In genomic region chr10:119103687-119104652, GRCh38 we compare ENCODE assay signal across 1 cellular context.
TF ChIP-seq lines count a peak whose summit lies in the region.

Gene DENND10, plus strand, starts transcription at chr10:119104113. Its CDS starts 30 bp downstream, at chr10:119104143.

TF ChIP-seq in K562, 482 proteins besides CTCF, POLR2A, EP300 and RAD21 (continued from another document):
- TF ChIP-seq, protein P1, sequence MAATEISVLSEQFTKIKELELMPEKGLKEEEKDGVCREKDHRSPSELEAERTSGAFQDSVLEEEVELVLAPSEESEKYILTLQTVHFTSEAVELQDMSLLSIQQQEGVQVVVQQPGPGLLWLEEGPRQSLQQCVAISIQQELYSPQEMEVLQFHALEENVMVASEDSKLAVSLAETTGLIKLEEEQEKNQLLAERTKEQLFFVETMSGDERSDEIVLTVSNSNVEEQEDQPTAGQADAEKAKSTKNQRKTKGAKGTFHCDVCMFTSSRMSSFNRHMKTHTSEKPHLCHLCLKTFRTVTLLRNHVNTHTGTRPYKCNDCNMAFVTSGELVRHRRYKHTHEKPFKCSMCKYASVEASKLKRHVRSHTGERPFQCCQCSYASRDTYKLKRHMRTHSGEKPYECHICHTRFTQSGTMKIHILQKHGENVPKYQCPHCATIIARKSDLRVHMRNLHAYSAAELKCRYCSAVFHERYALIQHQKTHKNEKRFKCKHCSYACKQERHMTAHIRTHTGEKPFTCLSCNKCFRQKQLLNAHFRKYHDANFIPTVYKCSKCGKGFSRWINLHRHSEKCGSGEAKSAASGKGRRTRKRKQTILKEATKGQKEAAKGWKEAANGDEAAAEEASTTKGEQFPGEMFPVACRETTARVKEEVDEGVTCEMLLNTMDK (IDR thresholded peaks at IDR 0.05; ENCODE audit: borderline replicate concordance, insufficient read depth, low read depth, low read length, poor library complexity, severe bottlenecking), result peak; percentile 51
- peak; percentile 26; the same call in 1 of the 2 replicates for TF ChIP-seq SIN3B (IDR thresholded peaks at IDR 0.05; ENCODE audit: low read depth)
- peak; percentile 46 to 75; a peak in 3 of 4 replicates for TF ChIP-seq MAZ (CRISPR knock-in tag; conservative IDR thresholded peaks at IDR 0.05 in 1 of 2, IDR thresholded peaks at IDR 0.05 in 1 of 2)
- no peak for TF ChIP-seq JUN (IDR thresholded peaks at IDR 0.05; ENCODE audit: borderline replicate concordance, low read depth, low read length)
- no peak for TF ChIP-seq JUN (CRISPR knock-in tag; IDR thresholded peaks at IDR 0.05; ENCODE audit: borderline replicate concordance)
- peak; percentile 55 for TF ChIP-seq PHF20 (IDR thresholded peaks at IDR 0.05; ENCODE audit: partially characterized antibody)
- TF ChIP-seq ZFX (CRISPR knock-in tag; IDR thresholded peaks at IDR 0.05), result peak; percentile 88
- 0 out of 2 replicates have a peak, but pooled peaks have one; percentile 42 for TF ChIP-seq ZBED1 (IDR thresholded peaks at IDR 0.05)
- no peak for TF ChIP-seq SREBF1 (IDR thresholded peaks at IDR 0.05; ENCODE audit: borderline replicate concordance, low read depth, low read length)
- TF ChIP-seq RBFOX2 (IDR thresholded peaks at IDR 0.05; ENCODE audit: low read depth, low read length), result peak; percentile 76
- TF ChIP-seq TFAP4 (CRISPR knock-in tag; IDR thresholded peaks at IDR 0.05; ENCODE audit: borderline replicate concordance), result peak; percentile 70; the same call in 1 of the 2 replicates
- peak; percentile 54; the same call in 1 of the 2 replicates for TF ChIP-seq RB1 (IDR thresholded peaks at IDR 0.05; ENCODE audit: low read depth)
- TF ChIP-seq POLR2B (IDR thresholded peaks at IDR 0.05; ENCODE audit: low read depth, partially characterized antibody), result peak; percentile 62
- peak; percentile 63 for TF ChIP-seq SUPT5H (IDR thresholded peaks at IDR 0.05)
- peak; percentile 19 for TF ChIP-seq CCNT2 (IDR thresholded peaks at IDR 0.05; ENCODE audit: borderline replicate concordance, extremely low read depth, insufficient read length, low read depth, low read length)
- TF ChIP-seq NRF1 (conservative IDR thresholded peaks at IDR 0.05 in 1 of 2, IDR thresholded peaks at IDR 0.05 in 1 of 2), result peak in 1 of 2 experiments; percentile 32; a peak in 2 of 4 replicates
- no peak for TF ChIP-seq TBL1XR1 (IDR thresholded peaks at IDR 0.05; ENCODE audit: low read length in 2 of 2)
- TF ChIP-seq E2F6 (IDR thresholded peaks at IDR 0.05; ENCODE audit: borderline replicate concordance in 1 of 2, extremely low read depth in 1 of 2, insufficient read depth in 1 of 2, insufficient read length in 1 of 2, low read depth in 1 of 2, low read length in 1 of 2, poor library complexity in 1 of 2, severe bottlenecking in 1 of 2), result peak in 1 of 2 experiments; percentile 31
- TF ChIP-seq KDM4B (IDR thresholded peaks at IDR 0.05; ENCODE audit: borderline replicate concordance in 2 of 2, low read depth in 1 of 2), result no peak
- TF ChIP-seq PHF8 (IDR thresholded peaks at IDR 0.05; ENCODE audit: borderline replicate concordance, low read length), result peak; percentile 81; the same call in 1 of the 2 replicates
- TF ChIP-seq ZNF263 (CRISPR knock-in tag; IDR thresholded peaks at IDR 0.05; ENCODE audit: borderline replicate concordance), result no peak
- TF ChIP-seq SIN3A (IDR thresholded peaks at IDR 0.05; ENCODE audit: borderline replicate concordance in 2 of 2, control insufficient read depth in 1 of 2, low read depth in 2 of 2, low read length in 2 of 2), result peak in 1 of 2 experiments; percentile 58; a peak in 1 of 4 replicates
- TF ChIP-seq HDAC1 (IDR thresholded peaks at IDR 0.05), result peak in 1 of 2 experiments; percentile 36; a peak in 1 of 4 replicates
- TF ChIP-seq TAF1 (IDR thresholded peaks at IDR 0.05; ENCODE audit: control insufficient read depth, extremely low read depth, insufficient read depth, low read length, severe bottlenecking), result peak; percentile 66
- peak; percentile 49; the same call in 1 of the 2 replicates for TF ChIP-seq CXXC5 (CRISPR knock-in tag; IDR thresholded peaks at IDR 0.05)
- TF ChIP-seq CREM (IDR thresholded peaks at IDR 0.05; ENCODE audit: low read depth), result 0 out of 2 replicates have a peak, but pooled peaks have one; percentile 7
- TF ChIP-seq L3MBTL2 (IDR thresholded peaks at IDR 0.05), result peak; percentile 48
- peak; percentile 65 for TF ChIP-seq RBBP5 (IDR thresholded peaks at IDR 0.05; ENCODE audit: borderline replicate concordance, insufficient read depth, low read length, poor library complexity, severe bottlenecking)
- TF ChIP-seq KDM5B (IDR thresholded peaks at IDR 0.05; ENCODE audit: insufficient replicate concordance, low read depth, low read length), result peak; percentile 87
